Comparison of ENCODE assay signal across 11 cellular contexts in the genomic region with DNA sequence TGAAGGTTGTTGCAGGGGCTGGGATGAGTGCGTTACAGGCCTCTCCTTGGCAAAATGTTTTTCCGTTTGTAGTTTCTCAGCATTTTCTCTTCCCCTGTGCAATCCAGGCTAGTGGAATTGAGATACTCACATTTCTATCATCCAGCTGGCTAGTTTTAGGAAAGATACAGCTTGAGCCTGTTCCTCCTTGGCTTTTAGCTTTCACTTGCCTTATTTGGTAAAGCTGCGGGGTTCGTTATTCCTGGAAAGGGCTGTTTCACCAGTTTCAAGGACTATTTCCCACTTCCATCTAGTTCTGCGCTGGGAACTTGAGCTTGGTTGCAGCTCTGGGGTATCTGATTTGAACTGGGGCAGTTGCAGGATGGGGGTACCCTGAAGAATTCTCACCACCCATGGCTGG.
DNase-seq lines count a peak whose midpoint lies in the region; ATAC-seq and TF ChIP-seq lines count a peak whose summit lies in the region.
"Had no signal": no experiment of that assay in that cellular context is flagged by ENCODE, and none has a peak within 500 bp of the region (broad histone marks: within the 10 kb centered on the region; RNA-seq: fewer than 3 reads in every experiment).

No MANE protein-coding gene starts in this region.

- H3K4me3 Mint-ChIP-seq in activated CD8-positive, alpha-beta memory T cell treated with anti-CD3 and anti-CD28 coated beads, Interleukin-2, amount 10 ng/mL, durations not matched to agents 7 days and 5 days = no peak overlapping the region
- H3K4me3 Mint-ChIP-seq in neural progenitor cell = no peak overlapping the region

- H3K4me3 ChIP-seq in duodenal mucosa (ENCODE audit: low read depth in 1 of 2, low read length in 2 of 2) = no peak overlapping the region
- H3K4me3 ChIP-seq in mesodermal cell (ENCODE audit: extremely low read depth, insufficient read depth, low read length, poor library complexity, severe bottlenecking) = no peak overlapping the region
- H3K4me3 ChIP-seq in stomach smooth muscle (ENCODE audit: low read length in 2 of 2) = peak overlapping the region; percentile 7 to 58
- H3K4me3 ChIP-seq in neural progenitor cell = no peak overlapping the region

- H3K9ac ChIP-seq in duodenal mucosa (ENCODE audit: low read depth in 1 of 2, low read length in 2 of 2) = peak overlapping the region in 1 of 2 donors; percentile 60
- H3K9ac ChIP-seq in stomach smooth muscle (ENCODE audit: low read length in 2 of 2) = peak overlapping the region; percentile 21 to 30
- no peak overlapping the region for H3K9ac ChIP-seq in neural progenitor cell

- no peak overlapping the region for H3K27ac Mint-ChIP-seq in activated CD8-positive, alpha-beta memory T cell treated with anti-CD3 and anti-CD28 coated beads, Interleukin-2, amount 10 ng/mL, durations not matched to agents 7 days and 5 days
- H3K27ac Mint-ChIP-seq in neural progenitor cell = no peak overlapping the region

- 77 to 82% methylated on average over 3 to 4 of the region's 5 CpGs for WGBS in mesodermal cell (ENCODE audit: insufficient coverage in 2 of 2), 2 experiments

- H3K9me3 Mint-ChIP-seq in activated CD8-positive, alpha-beta memory T cell treated with anti-CD3 and anti-CD28 coated beads, Interleukin-2, amount 10 ng/mL, durations not matched to agents 7 days and 5 days (ENCODE audit: low read depth) = no peaks in the 10 kb centered on the region
- no peaks in the 10 kb centered on the region for H3K9me3 Mint-ChIP-seq in neural progenitor cell

- H3K9me3 ChIP-seq in duodenal mucosa (ENCODE audit: control insufficient read depth in 1 of 2, low read length in 2 of 2) (no peaks in the 10 kb centered on the region), mesodermal cell (ENCODE audit: control insufficient read depth, low read length) (no peaks in the 10 kb centered on the region), stomach smooth muscle (ENCODE audit: control insufficient read depth in 2 of 2, low read length in 2 of 2) (no peaks in the 10 kb centered on the region), neural progenitor cell (ENCODE audit: low read depth) (no peaks in the 10 kb centered on the region)

- H3K4me1 ChIP-seq in duodenal mucosa (ENCODE audit: control insufficient read depth in 1 of 2, insufficient read depth in 2 of 2, low read length in 2 of 2) = peaks cover 19 to 20% of the 10 kb centered on the region in 2 donors
- peaks cover 30% of the 10 kb centered on the region for H3K4me1 ChIP-seq in mesodermal cell (ENCODE audit: control insufficient read depth, insufficient read depth, low read length, poor library complexity, severe bottlenecking)
- peaks cover 17% of the 10 kb centered on the region for H3K4me1 ChIP-seq in stomach smooth muscle (ENCODE audit: control insufficient read depth, insufficient read depth, low read length)
- peaks cover 20% of the 10 kb centered on the region for H3K4me1 ChIP-seq in neural progenitor cell

- peaks cover 57% of the 10 kb centered on the region for H3K4me1 Mint-ChIP-seq in activated CD8-positive, alpha-beta memory T cell treated with anti-CD3 and anti-CD28 coated beads, Interleukin-2, amount 10 ng/mL, durations not matched to agents 7 days and 5 days
- H3K4me1 Mint-ChIP-seq in neural progenitor cell = peaks cover 16% of the 10 kb centered on the region

- H3K27ac ChIP-seq in duodenal mucosa (ENCODE audit: low read depth, low read length) = peak overlapping the region; percentile 47
- peak overlapping the region; percentile 59 for H3K27ac ChIP-seq in mesodermal cell (ENCODE audit: low read depth, low read length, severe bottlenecking)
- H3K27ac ChIP-seq in stomach smooth muscle (ENCODE audit: low read length) = peak overlapping the region; percentile 55
- no peak overlapping the region for H3K27ac ChIP-seq in neural progenitor cell

- H3K27me3 ChIP-seq in duodenal mucosa (ENCODE audit: control insufficient read depth in 1 of 2, insufficient read depth in 2 of 2, low read length in 2 of 2) (no peaks in the 10 kb centered on the region), stomach smooth muscle (ENCODE audit: control insufficient read depth in 1 of 2, insufficient read depth in 2 of 2, low read length in 2 of 2) (no peaks in the 10 kb centered on the region), neural progenitor cell (no peaks in the 10 kb centered on the region)

- H2AFZ ChIP-seq in neural progenitor cell (replicated peaks) = no peak overlapping the region

- CTCF ChIA-PET in activated CD8-positive, alpha-beta memory T cell treated with anti-CD3 and anti-CD28 coated beads, Interleukin-2, amount 10 ng/mL, durations not matched to agents 7 days and 5 days (lab: Charles Lee) = interaction anchor here (0.6 to 3.4 kb wide), 5 partner anchors 10 to 232 kb away, joined by 3 to 21 read pairs (median 4); no protein-coding TSS in a partner anchor

- ATAC-seq in HG03108 (IDR thresholded peaks at IDR 0.05; ENCODE audit: unreplicated experiment) = no peak
- no peak for ATAC-seq in activated CD8-positive, alpha-beta memory T cell treated with anti-CD3 and anti-CD28 coated beads, Interleukin-2, amount 10 ng/mL, durations not matched to agents 7 days and 5 days

- no peak for TF ChIP-seq CTCF in neural progenitor cell (IDR thresholded peaks at IDR 0.05)

- H3K36me3 ChIP-seq in duodenal mucosa (ENCODE audit: control insufficient read depth in 1 of 2, insufficient read depth in 2 of 2, low read length in 2 of 2) = no peaks in the 10 kb centered on the region
- H3K36me3 ChIP-seq in mesodermal cell (ENCODE audit: control insufficient read depth, insufficient read depth, low read length) = no peaks in the 10 kb centered on the region
- no peaks in the 10 kb centered on the region for H3K36me3 ChIP-seq in stomach smooth muscle (ENCODE audit: control insufficient read depth in 2 of 2, insufficient read depth in 2 of 2, low read length in 2 of 2)
- H3K36me3 ChIP-seq in neural progenitor cell = no peaks in the 10 kb centered on the region

- peaks cover 1% of the 10 kb centered on the region for H3K36me3 Mint-ChIP-seq in activated CD8-positive, alpha-beta memory T cell treated with anti-CD3 and anti-CD28 coated beads, Interleukin-2, amount 10 ng/mL, durations not matched to agents 7 days and 5 days
- H3K36me3 Mint-ChIP-seq in neural progenitor cell = no peaks in the 10 kb centered on the region

- no peaks in the 10 kb centered on the region for H3K79me2 ChIP-seq in neural progenitor cell (ENCODE audit: low read depth)

- H3K4me2 ChIP-seq in neural progenitor cell = no peak overlapping the region

- H3K27me3 Mint-ChIP-seq in activated CD8-positive, alpha-beta memory T cell treated with anti-CD3 and anti-CD28 coated beads, Interleukin-2, amount 10 ng/mL, durations not matched to agents 7 days and 5 days = no peaks in the 10 kb centered on the region
- H3K27me3 Mint-ChIP-seq in neural progenitor cell (ENCODE audit: insufficient read depth, low read depth) = no peaks in the 10 kb centered on the region

- peak; percentile 65 for DNase-seq in RPMI7951 (ENCODE audit: low read depth)
- no peak for DNase-seq in activated CD8-positive, alpha-beta memory T cell treated with anti-CD3 and anti-CD28 coated beads, Interleukin-2, amount 10 ng/mL, durations not matched to agents 7 days and 5 days
- no peak for DNase-seq in neural progenitor cell (ENCODE audit: low spot score)
- no peak for DNase-seq in cerebellum (ENCODE audit: low spot score)
- DNase-seq: activated gamma-delta T cell treated with Interleukin-2 at 50 U/mL for 16 hours, GOT3, NCI-H1694 treated with DMSO at 0.1 percent for 48 hours had no signal

- no peaks in the 10 kb centered on the region for H4K20me1 ChIP-seq in neural progenitor cell (ENCODE audit: low read depth)

- peaks cover 4% of the 10 kb centered on the region for H3F3A ChIP-seq in neural progenitor cell (ENCODE audit: low read depth)

Comparison
In these comparisons a context has a peak if more than half of its experiments do, and no peak if none do; other contexts are left out.
1. H3K4me3 ChIP-seq: peak in stomach smooth muscle (2 of 2); none in duodenal mucosa (0 of 2), mesodermal cell (single experiment) and neural progenitor cell (single experiment).